Comparison of ENCODE assay signal across 8 cellular contexts in genomic region chr16:30740364-30741251, GRCh38. TPM values are rescaled to one million over a fixed set of nuclear protein-coding genes. Genes with fewer than 3 reads are reported as not detected.
A peak's percentile ranks its signal among the peaks of the same experiment; 100 is the strongest.
DNase-seq lines count a peak whose midpoint lies in the region; ATAC-seq and TF ChIP-seq lines count a peak whose summit lies in the region.

No MANE protein-coding gene starts in this region.

- peak in 1 of 5 donors; percentile 16 for DNase-seq in CD8-positive, alpha-beta memory T cell
- DNase-seq in NCI-H1048 (lab: John Stamatoyannopoulos, UW) (peak; percentile 39), breast epithelium (ENCODE audit: low spot score in 2 of 2) (peak; percentile 94 to 96), kidney tubule cell (ENCODE audit: low spot score) (peak; percentile 96), cortex of kidney (lab: John Stamatoyannopoulos, UW) (no peak), amniotic stem cell (lab: John Stamatoyannopoulos, UW) (no peak)

- TF ChIP-seq CTCF in breast epithelium (IDR thresholded peaks at IDR 0.05) = no peak

- intact Hi-C loops in breast epithelium (cut with DNase I; ENCODE audit: low total_unique reads) = no loop called here

- no peaks in the 10 kb centered on the region for H3K9me3 Mint-ChIP-seq in CD8-positive, alpha-beta memory T cell

- ATAC-seq in HG02885 (IDR thresholded peaks at IDR 0.05; ENCODE audit: poor library complexity, unreplicated experiment) = no peak

- CTCF ChIA-PET in CD8-positive, alpha-beta memory T cell (lab: Charles Lee) = no interaction called here

- H3K4me1 Mint-ChIP-seq in CD8-positive, alpha-beta memory T cell = peaks cover 5 to 10% (median 8%) of the 10 kb centered on the region in 3 donors

- peaks cover 33% of the 10 kb centered on the region for H3K36me3 ChIP-seq in CD8-positive, alpha-beta memory T cell (ENCODE audit: insufficient read depth, low read length)
- H3K36me3 ChIP-seq in breast epithelium = peaks cover 15% of the 10 kb centered on the region
- H3K36me3 ChIP-seq in thymus (ENCODE audit: control insufficient read depth, insufficient read depth) = peaks cover 66% of the 10 kb centered on the region

- no peak overlapping the region for H3K4me3 ChIP-seq in CD8-positive, alpha-beta memory T cell (ENCODE audit: low read length)
- H3K4me3 ChIP-seq in breast epithelium (peak overlapping the region; percentile 17 to 57 (median 34)), thymus (ENCODE audit: low read length) (no peak overlapping the region)

- H3K4me1 ChIP-seq in CD8-positive, alpha-beta memory T cell (ENCODE audit: insufficient read depth, low read length) = no peaks in the 10 kb centered on the region
- H3K4me1 ChIP-seq in breast epithelium (peaks cover 7 to 20% of the 10 kb centered on the region in 2 donors), thymus (ENCODE audit: control insufficient read depth, insufficient read depth, low read length) (no peaks in the 10 kb centered on the region)

- 93% methylated on average over 8 of the region's 8 CpGs for WGBS in thymus

- H3K27ac Mint-ChIP-seq in CD8-positive, alpha-beta memory T cell = peak overlapping the region in 7 of 8 donors; percentile 6 to 84 (median 69)

- H3K27me3 ChIP-seq in CD8-positive, alpha-beta memory T cell (ENCODE audit: insufficient read depth, low read length, poor library complexity, severe bottlenecking) = no peaks in the 10 kb centered on the region
- no peaks in the 10 kb centered on the region for H3K27me3 ChIP-seq in breast epithelium
- no peaks in the 10 kb centered on the region for H3K27me3 ChIP-seq in thymus (ENCODE audit: control insufficient read depth, insufficient read depth)

- H3K36me3 Mint-ChIP-seq in CD8-positive, alpha-beta memory T cell = peaks cover 6 to 74% (median 20%) of the 10 kb centered on the region in 3 donors

- H3K27ac ChIP-seq in CD8-positive, alpha-beta memory T cell (ENCODE audit: low read depth, low read length) = no peak overlapping the region
- H3K27ac ChIP-seq in breast epithelium = peak overlapping the region; percentile 93 to 99
- H3K27ac ChIP-seq in thymus (ENCODE audit: low read depth) = peak overlapping the region; percentile 60

- TF ChIP-seq POLR2A in breast epithelium (IDR thresholded peaks at IDR 0.05) = peak; percentile 8

- no peaks in the 10 kb centered on the region for H3K9me3 ChIP-seq in CD8-positive, alpha-beta memory T cell (ENCODE audit: low read length)
- no peaks in the 10 kb centered on the region for H3K9me3 ChIP-seq in breast epithelium
- H3K9me3 ChIP-seq in thymus (ENCODE audit: control insufficient read depth) = no peaks in the 10 kb centered on the region

- no peak overlapping the region for H3K4me3 Mint-ChIP-seq in CD8-positive, alpha-beta memory T cell

- POLR2A ChIA-PET in CD8-positive, alpha-beta memory T cell (lab: Charles Lee) = no interaction called here

- H3K27me3 Mint-ChIP-seq in CD8-positive, alpha-beta memory T cell = no peaks in the 10 kb centered on the region

RNA-seq across cellular contexts. Expression of gene PHKG2, which starts 7.6 kb away (rescaled TPM):
- 10 to 100 TPM; 31.8 to 32.2 TPM for total RNA-seq in CD8-positive, alpha-beta memory T cell
- 47.0 TPM for polyA plus RNA-seq in CD8-positive, alpha-beta memory T cell
- total RNA-seq in breast epithelium = 10 to 100 TPM; 28.5 to 38.8 (median 35.7) TPM
- 53.8 TPM for polyA plus RNA-seq in thymus

RNA-seq across cellular contexts. Expression of gene CFAP119, which starts 21.3 kb away (rescaled TPM):
- total RNA-seq in CD8-positive, alpha-beta memory T cell = 1 to 10 TPM; 6.5 to 6.9 TPM
- 0.25 TPM for polyA plus RNA-seq in CD8-positive, alpha-beta memory T cell
- 10 to 100 TPM in 2 of 3 donors, 1 to 10 TPM in 1; 1.4 to 17.1 (median 13.4) TPM for total RNA-seq in breast epithelium
- 19.6 TPM for polyA plus RNA-seq in thymus

RNA-seq across cellular contexts. Expression of gene RNF40, which starts 21.5 kb away (rescaled TPM):
- total RNA-seq in CD8-positive, alpha-beta memory T cell = 100 to 1,000 TPM; 152 to 157 TPM
- polyA plus RNA-seq in CD8-positive, alpha-beta memory T cell = 61.9 TPM
- 10 to 100 TPM; 77.0 to 84.7 (median 77.3) TPM for total RNA-seq in breast epithelium
- 74.8 TPM for polyA plus RNA-seq in thymus

RNA-seq across cellular contexts. Expression of gene SRCAP, which starts 41.6 kb away (rescaled TPM):
- 10 to 100 TPM; 75.4 to 76.3 TPM for total RNA-seq in CD8-positive, alpha-beta memory T cell
- 33.0 TPM for polyA plus RNA-seq in CD8-positive, alpha-beta memory T cell
- total RNA-seq in breast epithelium = 10 to 100 TPM; 19.0 to 24.9 (median 20.8) TPM
- polyA plus RNA-seq in thymus = 8.8 TPM

RNA-seq across cellular contexts. Expression of gene ZNF629, which starts 46.4 kb away (rescaled TPM):
- total RNA-seq in CD8-positive, alpha-beta memory T cell = 1 to 10 TPM; 5.6 to 5.7 TPM
- polyA plus RNA-seq in CD8-positive, alpha-beta memory T cell = 1.1 TPM
- total RNA-seq in breast epithelium = 10 to 100 TPM in 2 of 3 donors, 1 to 10 TPM in 1; 9.4 to 16.2 (median 10.5) TPM
- polyA plus RNA-seq in thymus = 4.6 TPM

Comparison
In these comparisons a context has a peak if more than half of its experiments do, and no peak if none do; other contexts are left out.
1. DNase-seq: peak in NCI-H1048 (single experiment), breast epithelium (2 of 2) and kidney tubule cell (single experiment); none in cortex of kidney (single experiment) and amniotic stem cell (single experiment).
2. H3K4me3 ChIP-seq: peak in breast epithelium (3 of 3); none in CD8-positive, alpha-beta memory T cell (single experiment) and thymus (single experiment).